19 cellular contexts compared by ENCODE assay signal in genomic region chr2:207693641-207694249, GRCh38. TPM values are rescaled to one million over a fixed set of nuclear protein-coding genes. Genes with fewer than 3 reads are reported as not detected.
DNase-seq lines count a peak whose midpoint lies in the region; ATAC-seq, FAIRE-seq and TF ChIP-seq lines count a peak whose summit lies in the region.
"Had no signal": no experiment of that assay in that cellular context is flagged by ENCODE, and none has a peak within 500 bp of the region (broad histone marks: within the 10 kb centered on the region; RNA-seq: fewer than 3 reads in every experiment).

No MANE protein-coding gene starts in this region.

- no peaks in the 10 kb centered on the region for H3K4me1 ChIP-seq in colonic mucosa
- no peaks in the 10 kb centered on the region for H3K4me1 ChIP-seq in mucosa of descending colon (ENCODE audit: low read depth)
- no peaks in the 10 kb centered on the region for H3K4me1 ChIP-seq in kidney (ENCODE audit: control insufficient read depth in 1 of 2, insufficient read depth in 1 of 2, low read depth in 1 of 2, low read length in 2 of 2)
- H3K4me1 ChIP-seq: BE2C had no signal

- H3K9ac ChIP-seq in colonic mucosa (ENCODE audit: low read depth in 2 of 2, low read length in 2 of 2): no peak overlapping the region
- H3K9ac ChIP-seq in kidney (ENCODE audit: low read length in 2 of 2): no peak overlapping the region
- H3K9ac ChIP-seq: GM23248 had no signal

- TF ChIP-seq CTCF in colonic mucosa (IDR thresholded peaks at IDR 0.05) (no peak), mucosa of descending colon (IDR thresholded peaks at IDR 0.05) (no peak), kidney (IDR thresholded peaks at IDR 0.05; ENCODE audit: borderline replicate concordance, extremely low read depth, insufficient read depth) (no peak)

- H3K27ac ChIP-seq in colonic mucosa (no peak overlapping the region), kidney (ENCODE audit: low read depth in 2 of 2, low read length in 2 of 2) (no peak overlapping the region)
- H3K27ac ChIP-seq: C4-2B, GM23248 had no signal

- H3K27me3 ChIP-seq in colonic mucosa: no peaks in the 10 kb centered on the region
- H3K27me3 ChIP-seq: BE2C had no signal

- H3K9me3 ChIP-seq in colonic mucosa: no peaks in the 10 kb centered on the region
- H3K9me3 ChIP-seq in mucosa of descending colon: no peaks in the 10 kb centered on the region
- H3K9me3 ChIP-seq in kidney (ENCODE audit: control insufficient read depth in 1 of 2, low read length in 2 of 2): no peaks in the 10 kb centered on the region
- H3K9me3 ChIP-seq: BE2C had no signal

- H3K36me3 ChIP-seq in colonic mucosa (no peaks in the 10 kb centered on the region), mucosa of descending colon (ENCODE audit: low read depth) (no peaks in the 10 kb centered on the region), kidney (ENCODE audit: control insufficient read depth in 1 of 2, insufficient read depth in 2 of 2, low read length in 2 of 2) (no peaks in the 10 kb centered on the region)
- H3K36me3 ChIP-seq: BE2C had no signal

- ATAC-seq in mucosa of descending colon: peak; percentile 91
- no peak for ATAC-seq in HG03045 (IDR thresholded peaks at IDR 0.05; ENCODE audit: unreplicated experiment)
- ATAC-seq: HCT116 had no signal

- FAIRE-seq in GM12892 (lab: Jason Lieb, UNC) (peak; percentile 40), kidney (lab: Jason Lieb, UNC) (no peak)
- FAIRE-seq: A204.1, D721Med, GM18507, H54 had no signal

- no peak for TF ChIP-seq POLR2A in GM12892 (IDR thresholded peaks at IDR 0.05; ENCODE audit: low read depth, low read length)

- intact Hi-C loops in colonic mucosa (cut with DNase I) (no loop called here), mucosa of descending colon (cut with DNase I, micrococcal nuclease) (no loop called here), kidney (cut with DNase I) (no loop called here)

- DNase-seq in GM12892 (ENCODE audit: insufficient read length) (no peak), colonic mucosa (peak; percentile 51), mucosa of descending colon (peak in 1 of 3 donors; percentile 31), kidney (no peak), middle frontal gyrus (ENCODE audit: extremely low spot score, low spot score) (no peak), iPS-NIHi7 (ENCODE audit: extremely low spot score) (no peak)
- DNase-seq: BE2C; CD4-positive, alpha-beta memory T cell; DMS153; DMS79 treated with DMSO at 0.1 percent for 48 hours; GDM1; GM23248 had no signal

- H3K4me3 ChIP-seq in colonic mucosa (no peak overlapping the region), mucosa of descending colon (no peak overlapping the region), kidney (ENCODE audit: low read length in 2 of 2) (no peak overlapping the region)
- H3K4me3 ChIP-seq: GM23248 had no signal

RNA-seq across cellular contexts. Expression of gene CCNYL1, which starts 17.7 kb away (rescaled TPM):
- 3.9 TPM for polyA plus RNA-seq in GM12892 (2012; ENCODE audit: missing spikeins)
- total RNA-seq in colonic mucosa (10 to 100 TPM; 19.9 to 33.1 TPM), mucosa of descending colon (10 to 100 TPM; 27.8 to 53.9 (median 32.0) TPM), kidney (14.6 TPM)
- 6.7 TPM for polyA plus RNA-seq in kidney (ENCODE audit: insufficient read depth, low read depth, low replicate concordance)
